12 cellular contexts compared by ENCODE assay signal in the genomic region with DNA sequence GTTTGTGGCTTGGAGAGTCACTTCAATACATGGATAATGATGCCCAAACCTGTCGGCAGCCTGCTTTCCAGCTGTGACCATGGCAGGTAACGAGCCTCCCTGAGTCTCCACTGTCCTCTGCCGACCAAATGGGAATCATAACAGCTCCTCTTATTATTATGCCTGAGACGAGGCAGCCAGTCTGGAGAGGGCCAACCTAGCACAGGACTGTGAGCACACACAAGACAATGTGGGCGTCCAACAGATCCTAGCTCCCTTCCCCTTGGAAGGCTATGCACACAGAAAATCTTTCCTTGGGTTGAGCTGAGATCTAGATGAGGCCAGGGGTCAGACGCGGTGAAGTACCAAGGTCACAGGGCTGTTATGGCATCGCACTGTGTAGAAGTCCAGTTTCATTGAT. TPM values are rescaled to one million over a fixed set of nuclear protein-coding genes. Genes with fewer than 3 reads are reported as not detected.
DNase-seq lines count a peak whose midpoint lies in the region; TF ChIP-seq lines count a peak whose summit lies in the region.
"Had no signal": no experiment of that assay in that cellular context is flagged by ENCODE, and none has a peak within 500 bp of the region (broad histone marks: within the 10 kb centered on the region; RNA-seq: fewer than 3 reads in every experiment).

No MANE protein-coding gene starts in this region.

- intact Hi-C loops in activated CD4-positive, alpha-beta T cell treated with anti-CD3 and anti-CD28 coated beads, Interleukin-2, amount 10 ng/mL, durations not matched to agents 24 days and 14 days (cut with micrococcal nuclease), result no loop called here

- peaks cover 8% of the 10 kb centered on the region for H3K27me3 ChIP-seq in osteoblast (ENCODE audit: insufficient read depth, low read length)
- H3K27me3 ChIP-seq: vagina had no signal

- DNase-seq in activated CD4-positive, alpha-beta T cell treated with anti-CD3 and anti-CD28 coated beads, Interleukin-2, amount 10 ng/mL, durations not matched to agents 24 days and 14 days, result no peak
- no peak for DNase-seq in activated CD4-positive, alpha-beta T cell treated with anti-CD3 and anti-CD28 coated beads, Interleukin-2, amount 50 U/mL, for 1 hour
- DNase-seq in NCI-H2227 (lab: John Stamatoyannopoulos, UW; ENCODE audit: unreplicated experiment) (peak; percentile 39), chondrocyte (ENCODE audit: low spot score) (peak; percentile 10), osteoblast (ENCODE audit: insufficient read length, low spot score, missing footprints) (peak; percentile 89), AG20443 (ENCODE audit: low spot score) (no peak), foreskin fibroblast (no peak), SIG-M5 (lab: John Stamatoyannopoulos, UW) (no peak)
- DNase-seq: DMS79 treated with DMSO at 0.1 percent for 48 hours, NCI-H1436 had no signal

- no peaks in the 10 kb centered on the region for H3K4me1 ChIP-seq in osteoblast (ENCODE audit: insufficient read depth, low read length)

- H3K4me3 ChIP-seq in osteoblast (ENCODE audit: insufficient read depth, low read length) (no peak overlapping the region), foreskin fibroblast (ENCODE audit: low read depth in 1 of 2, low read length in 2 of 2) (no peak overlapping the region)
- H3K4me3 ChIP-seq: GM12878 had no signal

- no peaks in the 10 kb centered on the region for H3K36me3 ChIP-seq in osteoblast (ENCODE audit: insufficient read depth, low read length)
- H3K36me3 ChIP-seq: vagina had no signal

- no peak overlapping the region for H3K27ac ChIP-seq in osteoblast (ENCODE audit: low read depth, low read length)
- H3K27ac ChIP-seq: vagina had no signal

- H3K4me1 Mint-ChIP-seq in activated CD4-positive, alpha-beta T cell treated with anti-CD3 and anti-CD28 coated beads, Interleukin-2, amount 10 ng/mL, durations not matched to agents 24 days and 14 days, result no peaks in the 10 kb centered on the region
- peaks cover 8% of the 10 kb centered on the region for H3K4me1 Mint-ChIP-seq in chondrocyte (ENCODE audit: low read depth)

- peak overlapping the region; percentile 72 for H3K4me3 Mint-ChIP-seq in activated CD4-positive, alpha-beta T cell treated with anti-CD3 and anti-CD28 coated beads, Interleukin-2, amount 10 ng/mL, durations not matched to agents 24 days and 14 days
- H3K4me3 Mint-ChIP-seq in chondrocyte (ENCODE audit: unreplicated experiment), result peak overlapping the region; percentile 73

- H2AFZ ChIP-seq in osteoblast (ENCODE audit: low read length), result no peak overlapping the region

- no peak overlapping the region for H3K27ac Mint-ChIP-seq in activated CD4-positive, alpha-beta T cell treated with anti-CD3 and anti-CD28 coated beads, Interleukin-2, amount 10 ng/mL, durations not matched to agents 24 days and 14 days
- H3K27ac Mint-ChIP-seq in chondrocyte (ENCODE audit: unreplicated experiment), result no peak overlapping the region

- no peak for TF ChIP-seq CTCF in chondrocyte (IDR thresholded peaks at IDR 0.05)
- no peak for TF ChIP-seq CTCF in osteoblast (IDR thresholded peaks at IDR 0.05; ENCODE audit: extremely low read depth, low read depth, low read length)
- no peak for TF ChIP-seq CTCF in foreskin fibroblast (IDR thresholded peaks at IDR 0.05; ENCODE audit: low read depth, low read length)

- no peaks in the 10 kb centered on the region for H3K9me3 ChIP-seq in osteoblast (ENCODE audit: low read depth, low read length)
- H3K9me3 ChIP-seq: vagina had no signal

- peaks cover 41% of the 10 kb centered on the region for H3K27me3 Mint-ChIP-seq in activated CD4-positive, alpha-beta T cell treated with anti-CD3 and anti-CD28 coated beads, Interleukin-2, amount 10 ng/mL, durations not matched to agents 24 days and 14 days
- H3K27me3 Mint-ChIP-seq in chondrocyte (ENCODE audit: low read depth), result peaks cover 4% of the 10 kb centered on the region

- H3K4me2 ChIP-seq in osteoblast (ENCODE audit: insufficient read depth, low read length), result no peak overlapping the region

- no peaks in the 10 kb centered on the region for H3K79me2 ChIP-seq in osteoblast (ENCODE audit: insufficient read depth, low read length)

- no peaks in the 10 kb centered on the region for H3K36me3 Mint-ChIP-seq in activated CD4-positive, alpha-beta T cell treated with anti-CD3 and anti-CD28 coated beads, Interleukin-2, amount 10 ng/mL, durations not matched to agents 24 days and 14 days (ENCODE audit: low read depth)
- no peaks in the 10 kb centered on the region for H3K36me3 Mint-ChIP-seq in chondrocyte (ENCODE audit: low read depth)

- H3K9me3 Mint-ChIP-seq in activated CD4-positive, alpha-beta T cell treated with anti-CD3 and anti-CD28 coated beads, Interleukin-2, amount 10 ng/mL, durations not matched to agents 24 days and 14 days, result no peaks in the 10 kb centered on the region
- H3K9me3 Mint-ChIP-seq in chondrocyte (ENCODE audit: low read depth), result no peaks in the 10 kb centered on the region

- no peaks in the 10 kb centered on the region for H4K20me1 ChIP-seq in osteoblast (ENCODE audit: insufficient read depth, low read length)

RNA-seq across cellular contexts. Expression of a gene that starts 0.9 kb away (rescaled TPM):
- 0.12 TPM in 1 of 2 replicates, not detected in the other for total RNA-seq in activated CD4-positive, alpha-beta T cell treated with anti-CD3 and anti-CD28 coated beads, Interleukin-2, amount 10 ng/mL, durations not matched to agents 24 days and 14 days
- total RNA-seq in chondrocyte (9.7 to 17.2 TPM (median 17.2 TPM) in 3 replicates), osteoblast (2.5 and 3.8 TPM in 2 replicates)
- total RNA-seq: GM12878 had no signal

RNA-seq across cellular contexts. Expression of a gene that starts 28.9 kb away (rescaled TPM):
- 32.6 and 35.0 TPM in 2 replicates for total RNA-seq in activated CD4-positive, alpha-beta T cell treated with anti-CD3 and anti-CD28 coated beads, Interleukin-2, amount 10 ng/mL, durations not matched to agents 24 days and 14 days
- total RNA-seq in chondrocyte (25.5 to 31.9 TPM (median 28.5 TPM) in 3 replicates), osteoblast (19.4 and 22.1 TPM in 2 replicates)

RNA-seq across cellular contexts. Expression of a gene that starts 54.4 kb away (rescaled TPM):
- not detected in 2 replicates for total RNA-seq in activated CD4-positive, alpha-beta T cell treated with anti-CD3 and anti-CD28 coated beads, Interleukin-2, amount 10 ng/mL, durations not matched to agents 24 days and 14 days
- 1.0 to 2.7 TPM (median 1.7 TPM) in 3 replicates for total RNA-seq in chondrocyte
- under 0.01 and 0.29 TPM in 2 replicates for total RNA-seq in osteoblast
- total RNA-seq: GM12878 had no signal

RNA-seq across cellular contexts. Expression of a gene that starts 55.2 kb away (rescaled TPM):
- total RNA-seq in activated CD4-positive, alpha-beta T cell treated with anti-CD3 and anti-CD28 coated beads, Interleukin-2, amount 10 ng/mL, durations not matched to agents 24 days and 14 days, result 0.26 and 0.47 TPM in 2 replicates
- total RNA-seq in chondrocyte (103 to 143 TPM (median 111 TPM) in 3 replicates), osteoblast (60.4 and 65.9 TPM in 2 replicates)

Comparison
In these comparisons a context has a peak if more than half of its experiments do, and no peak if none do; other contexts are left out.
1. DNase-seq: peak in NCI-H2227 (single experiment), chondrocyte (single experiment) and osteoblast (single experiment); none in activated CD4-positive, alpha-beta T cell treated with anti-CD3 and anti-CD28 coated beads, Interleukin-2, amount 10 ng/mL, durations not matched to agents 24 days and 14 days (single experiment), activated CD4-positive, alpha-beta T cell treated with anti-CD3 and anti-CD28 coated beads, Interleukin-2, amount 50 U/mL, for 1 hour (single experiment), AG20443 (single experiment), foreskin fibroblast (0 of 2) and SIG-M5 (single experiment).